ENCODE assay signal across 8 cellular contexts in the genomic region with DNA sequence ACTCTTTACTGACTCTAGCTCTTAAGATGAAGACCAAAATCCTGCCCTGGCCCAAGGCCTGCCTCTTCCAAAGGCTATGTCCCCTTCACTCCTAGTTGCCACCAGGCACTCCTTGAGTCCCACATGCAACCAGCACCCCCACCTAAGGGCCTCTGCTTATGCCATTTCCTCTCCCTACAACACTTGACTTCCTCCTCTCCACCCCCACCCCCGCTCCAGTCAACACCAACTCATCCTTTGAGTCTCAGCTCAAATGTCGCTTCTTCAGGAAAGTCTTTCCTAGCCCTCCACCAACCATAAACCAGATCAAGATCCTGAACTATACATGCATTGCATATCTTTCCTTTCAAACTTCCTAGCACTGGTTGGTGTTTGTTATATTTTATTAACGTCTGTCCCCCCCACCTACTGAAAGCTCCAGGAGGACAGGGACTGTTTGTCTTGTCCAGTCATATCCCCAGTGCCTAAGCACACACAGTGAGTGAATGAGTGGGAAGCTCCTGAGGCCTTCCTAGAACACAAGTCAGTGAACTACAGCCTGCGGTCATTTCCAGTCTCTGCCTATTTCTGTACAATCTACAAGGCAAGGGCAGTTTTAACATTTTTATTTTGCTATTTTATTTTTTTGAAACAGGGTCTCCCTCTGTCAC. TPM values are rescaled to one million over a fixed set of nuclear protein-coding genes. Genes with fewer than 3 reads are reported as not detected.
A peak's percentile ranks its signal among the peaks of the same experiment; 100 is the strongest.
DNase-seq lines count a peak whose midpoint lies in the region; ATAC-seq, FAIRE-seq and TF ChIP-seq lines count a peak whose summit lies in the region.

No MANE protein-coding gene starts in this region.

- H3K9me2 ChIP-seq in Loucy (replicated peaks; ENCODE audit: low read depth, low read length), result no peaks in the 10 kb centered on the region

- peak overlapping the region; percentile 99 for H3K4me2 ChIP-seq in Loucy (ENCODE audit: low read depth, low read length, poor library complexity, severe bottlenecking)

- H3F3A ChIP-seq in Loucy (ENCODE audit: low read depth), result no peaks in the 10 kb centered on the region; the same call in 1 of the 2 replicates

- H4K20me1 ChIP-seq in Loucy (ENCODE audit: insufficient read depth, low read length, poor library complexity, severe bottlenecking), result peaks cover 52% of the 10 kb centered on the region

- no peaks in the 10 kb centered on the region for H3K27me3 ChIP-seq in Loucy (ENCODE audit: insufficient read depth, low read length, poor library complexity, severe bottlenecking)
- H3K27me3 ChIP-seq in muscle layer of duodenum (ENCODE audit: low read depth, low read length), result no peaks in the 10 kb centered on the region

- H3K36me3 ChIP-seq in Loucy (ENCODE audit: insufficient read depth, low read length) (peaks cover 4% of the 10 kb centered on the region; the same call in 1 of the 2 replicates), muscle layer of duodenum (ENCODE audit: control insufficient read depth in 1 of 2, insufficient read depth in 2 of 2, low read length in 2 of 2) (peaks cover 0 to 1% of the 10 kb centered on the region in 2 donors), kidney (ENCODE audit: control insufficient read depth in 1 of 2, insufficient read depth in 2 of 2, low read length in 2 of 2) (no peaks in the 10 kb centered on the region)

- H3K9ac ChIP-seq in Loucy (ENCODE audit: low read depth, low read length, poor library complexity, severe bottlenecking) (peak overlapping the region; percentile 84), kidney (ENCODE audit: low read length in 2 of 2) (no peak overlapping the region)

- FAIRE-seq in kidney (lab: Jason Lieb, UNC), result no peak

- H3K4me3 ChIP-seq in Loucy (ENCODE audit: low read length, poor library complexity, severe bottlenecking) (peak overlapping the region; percentile 76), muscle layer of duodenum (ENCODE audit: low read depth in 1 of 2, low read length in 2 of 2) (no peak overlapping the region), kidney (ENCODE audit: low read length in 2 of 2) (no peak overlapping the region)

- H3K79me2 ChIP-seq in Loucy (ENCODE audit: insufficient read depth, low read length), result peaks cover 100% of the 10 kb centered on the region

- H3K27ac ChIP-seq in muscle layer of duodenum (ENCODE audit: low read length) (peak overlapping the region; percentile 71), kidney (ENCODE audit: low read depth in 2 of 2, low read length in 2 of 2) (peak overlapping the region in 1 of 2 donors; percentile 26)

- H3K4me1 ChIP-seq in Loucy (ENCODE audit: insufficient read depth, low read length, poor library complexity, severe bottlenecking), result peaks cover 90% of the 10 kb centered on the region
- H3K4me1 ChIP-seq in muscle layer of duodenum (ENCODE audit: control insufficient read depth in 1 of 2, insufficient read depth in 2 of 2, low read length in 2 of 2), result peaks cover 60 to 74% of the 10 kb centered on the region in 2 donors
- H3K4me1 ChIP-seq in kidney (ENCODE audit: control insufficient read depth in 1 of 2, insufficient read depth in 1 of 2, low read depth in 1 of 2, low read length in 2 of 2), result peaks cover 44 to 47% of the 10 kb centered on the region in 2 donors

- ATAC-seq in GM19467 (IDR thresholded peaks at IDR 0.05; ENCODE audit: unreplicated experiment), result no peak

- H3K27me3 Mint-ChIP-seq in CD14-positive monocyte (ENCODE audit: low read depth in 3 of 3), result no peaks in the 10 kb centered on the region

- H3K9me3 Mint-ChIP-seq in CD14-positive monocyte, result peaks cover 0 to 2% (median 0%) of the 10 kb centered on the region in 7 donors

- DNase-seq in CD14-positive monocyte (ENCODE audit: low spot score) (no peak), SW 1271 (lab: John Stamatoyannopoulos, UW) (no peak), NCI-H187 (lab: John Stamatoyannopoulos, UW) (no peak), kidney (no peak)
- peak; percentile 23 for DNase-seq in activated naive CD4-positive, alpha-beta T cell treated with anti-CD3 and anti-CD28 coated beads, Interleukin-2, amount 50 U/mL, for 16 hours

- H3K27ac Mint-ChIP-seq in CD14-positive monocyte, result peak overlapping the region; percentile 89 to 98 (median 92)

- no peak overlapping the region for H2AFZ ChIP-seq in Loucy (ENCODE audit: low read length)

- H3K4me1 Mint-ChIP-seq in CD14-positive monocyte, result peaks cover 17% of the 10 kb centered on the region

- intact Hi-C loops in CD14-positive monocyte (cut with micrococcal nuclease), result loop anchor here in 1 of 2 donors (5.0 kb wide), 1 partner anchor 33 kb away; no protein-coding TSS in a partner anchor
- intact Hi-C loops in kidney (cut with DNase I), result no loop called here

- TF ChIP-seq CTCF in CD14-positive monocyte (IDR thresholded peaks at IDR 0.05), result no peak
- TF ChIP-seq CTCF in Loucy (conservative IDR thresholded peaks at IDR 0.05; ENCODE audit: low read length), result no peak
- TF ChIP-seq CTCF in kidney (IDR thresholded peaks at IDR 0.05; ENCODE audit: borderline replicate concordance, extremely low read depth, insufficient read depth), result no peak

- H3K4me3 Mint-ChIP-seq in CD14-positive monocyte, result peak overlapping the region; percentile 69 to 89

- peaks cover 7% of the 10 kb centered on the region in 2 donors for H3K36me3 Mint-ChIP-seq in CD14-positive monocyte

- H3K9me3 ChIP-seq in Loucy (ENCODE audit: insufficient read depth, low read depth, low read length) (no peaks in the 10 kb centered on the region), muscle layer of duodenum (ENCODE audit: control insufficient read depth in 1 of 2, low read length in 2 of 2) (no peaks in the 10 kb centered on the region), kidney (ENCODE audit: control insufficient read depth in 1 of 2, low read length in 2 of 2) (no peaks in the 10 kb centered on the region)

RNA-seq across cellular contexts. Expression of a gene that starts 7.3 kb away (rescaled TPM):
- polyA plus RNA-seq in CD14-positive monocyte (1 to 10 TPM; 5.9 to 6.2 TPM), kidney (ENCODE audit: insufficient read depth, low read depth, low replicate concordance) (8.5 TPM)
- total RNA-seq in kidney, result 41.6 TPM

RNA-seq across cellular contexts. Expression of a gene that starts 22.2 kb away (rescaled TPM):
- polyA plus RNA-seq in CD14-positive monocyte, result not detected
- total RNA-seq in kidney, result not detected
- polyA plus RNA-seq in kidney (ENCODE audit: insufficient read depth, low read depth, low replicate concordance), result not detected
